10 cellular contexts compared by ENCODE assay signal in genomic region chr4:126871810-126872209, GRCh38.
"Had no signal": no experiment of that assay in that cellular context is flagged by ENCODE, and none has a peak within 500 bp of the region (broad histone marks: within the 10 kb centered on the region; RNA-seq: fewer than 3 reads in every experiment).

No MANE protein-coding gene starts in this region.

- ATAC-seq: GM23338, HepG2 had no signal

- FAIRE-seq: H1, H54, HepG2 had no signal

- H3K27ac Mint-ChIP-seq: GM23338, HFFc6, IgD-negative memory B cell had no signal

- H3K4me1 Mint-ChIP-seq: IgD-negative memory B cell had no signal

- DNase-seq: H9, HCEC 1CT, HFFc6, KG1 had no signal

- H3K4me3 Mint-ChIP-seq: GM23338, H9, HFFc6, IgD-negative memory B cell had no signal

- H3K4me2 ChIP-seq: GM23338 had no signal

- H3K36me3 Mint-ChIP-seq: IgD-negative memory B cell had no signal

- H3K27ac ChIP-seq: HL-60 had no signal

- H3K27me3 Mint-ChIP-seq: IgD-negative memory B cell had no signal

- H3K4me3 ChIP-seq: GM23338 had no signal
